8 cellular contexts compared by ENCODE assay signal in the genomic region with DNA sequence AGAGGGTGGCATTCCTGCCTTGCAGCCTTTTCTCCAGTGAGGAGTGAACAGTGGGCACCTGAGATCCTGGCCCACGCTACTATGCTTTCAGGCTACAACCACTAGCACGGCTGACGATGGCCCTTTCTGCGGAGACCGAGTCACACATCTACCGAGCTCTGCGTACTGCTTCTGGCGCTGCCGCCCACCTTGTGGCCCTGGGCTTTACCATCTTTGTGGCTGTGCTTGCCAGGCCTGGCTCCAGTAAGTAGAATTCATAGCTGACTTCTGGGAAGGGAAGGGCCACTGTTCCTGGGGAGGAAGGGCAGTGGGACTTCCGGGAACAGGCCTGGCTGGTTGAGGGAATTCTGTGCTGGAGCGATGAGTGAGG. TPM values are rescaled to one million over a fixed set of nuclear protein-coding genes. Genes with fewer than 3 reads are reported as not detected.
DNase-seq lines count a peak whose midpoint lies in the region; ATAC-seq, FAIRE-seq and TF ChIP-seq lines count a peak whose summit lies in the region.

No MANE protein-coding gene starts in this region.

- no peaks in the 10 kb centered on the region for H3K9me3 Mint-ChIP-seq in memory B cell

- peaks cover 10% of the 10 kb centered on the region; the same call in 1 of the 2 replicates for H4K20me1 ChIP-seq in K562 (replicated peaks; ENCODE audit: control insufficient read depth, insufficient read depth, low read length)

- peak overlapping the region; percentile 86 for H3K4me2 ChIP-seq in K562 (ENCODE audit: insufficient read depth, low read length)

- no peak for TF ChIP-seq EP300 in K562 (IDR thresholded peaks at IDR 0.05; ENCODE audit: low read length)

- no peak for TF ChIP-seq CTCF in cardiac muscle cell (IDR thresholded peaks at IDR 0.05; ENCODE audit: low read depth, low read length)
- no peak for TF ChIP-seq CTCF in K562 (IDR thresholded peaks at IDR 0.05 in 2 of 3, conservative IDR thresholded peaks at IDR 0.05 in 1 of 3; ENCODE audit: insufficient read depth in 2 of 3, low read depth in 1 of 3, low read length in 3 of 3)
- TF ChIP-seq CTCF in upper lobe of right lung (IDR thresholded peaks at IDR 0.05) = no peak
- no peak for TF ChIP-seq CTCF in D721Med (IDR thresholded peaks at IDR 0.05; ENCODE audit: insufficient read depth, missing control alignments)

- no peak for DNase-seq in cardiac muscle cell (ENCODE audit: low read depth in 1 of 2, low spot score in 1 of 2)
- DNase-seq in Right ventricle myocardium inferior (ENCODE audit: missing footprints) = no peak
- no peak for DNase-seq in K562 (ENCODE audit: extremely low read depth in 1 of 4, low spot score in 3 of 4)
- DNase-seq in memory B cell (ENCODE audit: low spot score in 2 of 2) = no peak
- no peak for DNase-seq in upper lobe of right lung
- DNase-seq in epidermal melanocyte (ENCODE audit: insufficient read length, low spot score) = no peak
- no peak for DNase-seq in D721Med (ENCODE audit: insufficient read length, low spot score)
- no peak for DNase-seq in DMS 273 treated with DMSO at 0.1 percent for 48 hours (lab: John Stamatoyannopoulos, UW)

- H3K4me1 Mint-ChIP-seq in memory B cell = peaks cover 26% of the 10 kb centered on the region

- peaks cover 7% of the 10 kb centered on the region for H3K36me3 Mint-ChIP-seq in memory B cell

- H3K4me3 Mint-ChIP-seq in memory B cell = peak overlapping the region; percentile 99

- in situ Hi-C loops in K562 (cut with MboI) = no loop called here

- H3K27me3 ChIP-seq in cardiac muscle cell = no peaks in the 10 kb centered on the region
- no peaks in the 10 kb centered on the region for H3K27me3 ChIP-seq in K562 (ENCODE audit: control insufficient read depth in 2 of 2, insufficient read depth in 2 of 2, low read length in 2 of 2)
- no peaks in the 10 kb centered on the region for H3K27me3 ChIP-seq in upper lobe of right lung

- POLR2A ChIA-PET in K562 (lab: Yijun Ruan, JAX) = interaction anchor here (0.6 to 1.6 kb wide), 5 partner anchors 10 to 251 kb away, joined by 3 to 5 read pairs (median 3); partner anchors contain the start of gene RASSF1

- 0% methylated on average over 3 of the region's 11 CpGs for WGBS in K562 (ENCODE audit: insufficient coverage, low coverage, missing lambda C conversion rate)

- peaks cover 6% of the 10 kb centered on the region for H3K9me1 ChIP-seq in K562 (ENCODE audit: control insufficient read depth, insufficient read depth, low read length)

- H3K27ac ChIP-seq in cardiac muscle cell = no peak overlapping the region
- peak overlapping the region; percentile 77; the same call in 1 of the 3 replicates for H3K27ac ChIP-seq in K562 (ENCODE audit: extremely low read depth, low read depth, low read length)
- peak overlapping the region; percentile 92 for H3K27ac ChIP-seq in upper lobe of right lung

- TF ChIP-seq RAD21 in K562 (CRISPR knock-in tag; conservative IDR thresholded peaks at IDR 0.05 in 1 of 2, IDR thresholded peaks at IDR 0.05 in 1 of 2) = no peak

- FAIRE-seq in K562 (lab: Jason Lieb, UNC) = no peak
- FAIRE-seq in D721Med (lab: Jason Lieb, UNC) = no peak

- peak overlapping the region; percentile 89 for H3K4me3 ChIP-seq in cardiac muscle cell
- peak overlapping the region; percentile 72 for H3K4me3 ChIP-seq in K562
- H3K4me3 ChIP-seq in upper lobe of right lung = peak overlapping the region; percentile 73

- H3K9ac ChIP-seq in K562 (ENCODE audit: insufficient read depth in 1 of 2, low read depth in 2 of 2, low read length in 2 of 2) = peak overlapping the region; percentile 73 to 93

- H3K4me1 ChIP-seq in cardiac muscle cell (ENCODE audit: low read depth) (peaks cover 7% of the 10 kb centered on the region), K562 (replicated peaks in 1 of 2; ENCODE audit: control insufficient read depth in 2 of 2, insufficient read depth in 2 of 2, low read length in 2 of 2) (peaks cover 18 to 43% of the 10 kb centered on the region in 2 experiments; a peak in 4 of 5 replicates), upper lobe of right lung (peaks cover 33% of the 10 kb centered on the region)

- TF ChIP-seq POLR2A in K562 (conservative IDR thresholded peaks at IDR 0.05) = no peak

- H3K27ac Mint-ChIP-seq in memory B cell = no peak overlapping the region

- peaks cover 36% of the 10 kb centered on the region for H3K79me2 ChIP-seq in K562 (ENCODE audit: control insufficient read depth, insufficient read depth, low read length)

- H3K36me3 ChIP-seq in cardiac muscle cell (peaks cover 10% of the 10 kb centered on the region), K562 (ENCODE audit: control insufficient read depth, insufficient read depth, low read length) (peaks cover 55% of the 10 kb centered on the region; the same call in 2 of the 3 replicates), upper lobe of right lung (peaks cover 55% of the 10 kb centered on the region)

- no peak for ATAC-seq in Right ventricle myocardium inferior
- no peak for ATAC-seq in K562
- ATAC-seq in memory B cell (ENCODE audit: low read depth) = no peak
- no peak for ATAC-seq in upper lobe of right lung

- intact Hi-C loops in Right ventricle myocardium inferior (cut with DNase I) = no loop called here
- intact Hi-C loops in K562 (cut with micrococcal nuclease) = no loop called here
- intact Hi-C loops in upper lobe of right lung (cut with DNase I) = no loop called here

- H3K9me3 ChIP-seq in cardiac muscle cell (ENCODE audit: low read depth) = no peaks in the 10 kb centered on the region
- no peaks in the 10 kb centered on the region; the same call in 1 of the 2 replicates for H3K9me3 ChIP-seq in K562 (replicated peaks; ENCODE audit: control insufficient read depth, insufficient read depth, low read depth, low read length)
- no peaks in the 10 kb centered on the region for H3K9me3 ChIP-seq in upper lobe of right lung

- CTCF ChIA-PET in K562 (lab: Yijun Ruan, JAX; ENCODE audit: low intra/inter-chr PET ratio) = interaction anchor here (1.0 kb wide), 1 partner anchor 91 kb away, joined by 3 read pairs; no protein-coding TSS in a partner anchor

- BruUV-seq in K562 (replicated peaks; lab: Mats Ljungman, UMichigan) = no TSS peak

- H3K27me3 Mint-ChIP-seq in memory B cell = no peaks in the 10 kb centered on the region

- peak overlapping the region; percentile 98 for H2AFZ ChIP-seq in K562 (ENCODE audit: low read depth, low read length)

RNA-seq across cellular contexts. Expression of gene CYB561D2, which starts 0.6 kb away (rescaled TPM):
- total RNA-seq in cardiac muscle cell (10.7 and 26.4 TPM in 2 replicates), Right ventricle myocardium inferior (6.3 TPM), K562 (2014; rRNA removed) (13.8 and 18.8 TPM in 2 replicates), K562 (2014; rRNA removed; fragmentation: Illumina TruSeq; extraction: Trizol) (5.1 and 8.9 TPM in 2 replicates), K562 (2015; rRNA removed; fragmentation: Illumina TruSeq; extraction: Trizol) (9.4 and 10.0 TPM in 2 replicates), K562 (2021) (13.6 and 15.1 TPM in 2 replicates), upper lobe of right lung (23.9 TPM)
- polyA plus RNA-seq in cardiac muscle cell (15.7 and 23.8 TPM in 2 replicates), K562 (2011; rRNA removed) (12.3 and 15.3 TPM in 2 replicates), K562 (2014; fragmentation: Illumina TruSeq; extraction: Trizol) (6.4 and 10.0 TPM in 2 replicates), K562 (2014; fragmentation: Nextera tagmentation; extraction: Ambion mirVana) (1 to 10 TPM; 4.2 to 9.1 TPM), K562 (2014; rRNA removed) (13.6 and 16.6 TPM in 2 replicates)
- total RNA-seq in K562 (2011; cell fraction: chromatin; rRNA removed; ENCODE audit: low replicate concordance) = 5.4 and 28.5 TPM in 2 replicates
- 35.3 and 36.0 TPM in 2 replicates for total RNA-seq in K562 (2011; cell fraction: nucleolus; rRNA removed)
- 16.8 and 20.9 TPM in 2 replicates for total RNA-seq in K562 (2011; cell fraction: nucleoplasm; rRNA removed)
- polyA plus RNA-seq in K562 (2011; cell fraction: cytosol; rRNA removed) = 21.5 and 40.7 TPM in 2 replicates
- polyA plus RNA-seq in K562 (2011; cell fraction: nucleus; rRNA removed) = 15.0 and 24.7 TPM in 2 replicates
- 14.0 and 15.3 TPM in 2 replicates for polyA plus RNA-seq in K562 (2012)
- 4.6 and 8.9 TPM in 2 replicates for polyA minus RNA-seq in K562 (2011; rRNA and poly(A)+ RNA removed)
- polyA minus RNA-seq in K562 (2011; cell fraction: cytosol; rRNA and poly(A)+ RNA removed) = 6.6 and 8.0 TPM in 2 replicates
- 7.5 and 8.1 TPM in 2 replicates for polyA minus RNA-seq in K562 (2011; cell fraction: nucleus; rRNA and poly(A)+ RNA removed)

RNA-seq across cellular contexts. Expression of gene NPRL2, which starts 0.7 kb away (rescaled TPM):
- total RNA-seq in cardiac muscle cell (33.2 and 34.6 TPM in 2 replicates), Right ventricle myocardium inferior (16.7 TPM), K562 (2014; rRNA removed) (23.1 and 35.9 TPM in 2 replicates), K562 (2014; rRNA removed; fragmentation: Illumina TruSeq; extraction: Trizol) (14.9 and 17.4 TPM in 2 replicates), K562 (2015; rRNA removed; fragmentation: Illumina TruSeq; extraction: Trizol) (18.1 and 23.1 TPM in 2 replicates), K562 (2021) (17.6 and 25.4 TPM in 2 replicates), upper lobe of right lung (21.6 TPM)
- polyA plus RNA-seq in cardiac muscle cell (51.9 and 64.4 TPM in 2 replicates), K562 (2011; rRNA removed) (40.4 and 47.7 TPM in 2 replicates), K562 (2014; fragmentation: Illumina TruSeq; extraction: Trizol) (23.2 and 24.4 TPM in 2 replicates), K562 (2014; fragmentation: Nextera tagmentation; extraction: Ambion mirVana) (10 to 100 TPM; 27.5 to 40.4 TPM), K562 (2014; rRNA removed) (26.0 and 33.8 TPM in 2 replicates)
- total RNA-seq in K562 (2011; cell fraction: chromatin; rRNA removed; ENCODE audit: low replicate concordance) = 31.9 and 82.5 TPM in 2 replicates
- 54.7 and 55.0 TPM in 2 replicates for total RNA-seq in K562 (2011; cell fraction: nucleolus; rRNA removed)
- total RNA-seq in K562 (2011; cell fraction: nucleoplasm; rRNA removed) = 34.4 and 38.9 TPM in 2 replicates
- 43.2 and 60.1 TPM in 2 replicates for polyA plus RNA-seq in K562 (2011; cell fraction: cytosol; rRNA removed)
- polyA plus RNA-seq in K562 (2011; cell fraction: nucleus; rRNA removed) = 134 and 144 TPM in 2 replicates
- 21.5 and 25.0 TPM in 2 replicates for polyA plus RNA-seq in K562 (2012)
- 26.6 and 39.0 TPM in 2 replicates for polyA minus RNA-seq in K562 (2011; rRNA and poly(A)+ RNA removed)
- polyA minus RNA-seq in K562 (2011; cell fraction: cytosol; rRNA and poly(A)+ RNA removed) = 14.7 and 14.8 TPM in 2 replicates
- polyA minus RNA-seq in K562 (2011; cell fraction: nucleus; rRNA and poly(A)+ RNA removed) = 22.8 and 39.8 TPM in 2 replicates

RNA-seq across cellular contexts. Expression of gene ZMYND10, which starts 5.8 kb away (rescaled TPM):
- total RNA-seq in cardiac muscle cell = 0.56 and 2.8 TPM in 2 replicates
- 1.3 and 1.8 TPM in 2 replicates for polyA plus RNA-seq in cardiac muscle cell
- total RNA-seq in Right ventricle myocardium inferior = not detected
- total RNA-seq in K562 (2011; cell fraction: chromatin; rRNA removed; ENCODE audit: low replicate concordance) = 4.5 and 12.0 TPM in 2 replicates
- total RNA-seq in K562 (2011; cell fraction: nucleolus; rRNA removed) = 9.2 and 9.7 TPM in 2 replicates
- 4.2 and 5.0 TPM in 2 replicates for total RNA-seq in K562 (2011; cell fraction: nucleoplasm; rRNA removed)
- total RNA-seq in K562 (2014; rRNA removed) = 2.7 and 2.8 TPM in 2 replicates
- total RNA-seq in K562 (2014; rRNA removed; fragmentation: Illumina TruSeq; extraction: Trizol) = 0.35 and 0.51 TPM in 2 replicates
- total RNA-seq in K562 (2015; rRNA removed; fragmentation: Illumina TruSeq; extraction: Trizol) = 0.36 and 0.60 TPM in 2 replicates
- 1.1 and 1.3 TPM in 2 replicates for total RNA-seq in K562 (2021)
- 0.93 and 2.8 TPM in 2 replicates for polyA plus RNA-seq in K562 (2011; rRNA removed)
- polyA plus RNA-seq in K562 (2011; cell fraction: cytosol; rRNA removed) = 1.1 and 1.7 TPM in 2 replicates
- polyA plus RNA-seq in K562 (2011; cell fraction: nucleus; rRNA removed) = 9.1 and 11.3 TPM in 2 replicates
- 0.99 and 1.8 TPM in 2 replicates for polyA plus RNA-seq in K562 (2012)
- 0.46 and 0.70 TPM in 2 replicates for polyA plus RNA-seq in K562 (2014; fragmentation: Illumina TruSeq; extraction: Trizol)
- polyA plus RNA-seq in K562 (2014; fragmentation: Nextera tagmentation; extraction: Ambion mirVana) = under 1 TPM; 0.20 to 0.29 TPM
- polyA plus RNA-seq in K562 (2014; rRNA removed) = 0.88 TPM in 2 replicates
- 0.30 and 0.35 TPM in 2 replicates for polyA minus RNA-seq in K562 (2011; rRNA and poly(A)+ RNA removed)
- not detected in 2 replicates for polyA minus RNA-seq in K562 (2011; cell fraction: cytosol; rRNA and poly(A)+ RNA removed)
- polyA minus RNA-seq in K562 (2011; cell fraction: nucleus; rRNA and poly(A)+ RNA removed) = 1.5 and 3.0 TPM in 2 replicates
- 2.8 TPM for total RNA-seq in upper lobe of right lung

RNA-seq across cellular contexts. Expression of gene TMEM115, which starts 8.0 kb away (rescaled TPM):
- total RNA-seq in cardiac muscle cell = 67.0 and 67.9 TPM in 2 replicates
- polyA plus RNA-seq in cardiac muscle cell = 48.2 and 57.9 TPM in 2 replicates
- 26.4 TPM for total RNA-seq in Right ventricle myocardium inferior
- 7.7 and 30.8 TPM in 2 replicates for total RNA-seq in K562 (2011; cell fraction: chromatin; rRNA removed; ENCODE audit: low replicate concordance)
- 50.7 and 57.4 TPM in 2 replicates for total RNA-seq in K562 (2011; cell fraction: nucleolus; rRNA removed)
- total RNA-seq in K562 (2011; cell fraction: nucleoplasm; rRNA removed) = 23.5 and 25.0 TPM in 2 replicates
- 26.9 and 31.3 TPM in 2 replicates for total RNA-seq in K562 (2014; rRNA removed)
- 4.0 and 5.9 TPM in 2 replicates for total RNA-seq in K562 (2014; rRNA removed; fragmentation: Illumina TruSeq; extraction: Trizol)
- 14.1 and 14.4 TPM in 2 replicates for total RNA-seq in K562 (2015; rRNA removed; fragmentation: Illumina TruSeq; extraction: Trizol)
- total RNA-seq in K562 (2021) = 22.5 and 24.8 TPM in 2 replicates
- 8.3 and 13.0 TPM in 2 replicates for polyA plus RNA-seq in K562 (2011; rRNA removed)
- 15.9 and 36.8 TPM in 2 replicates for polyA plus RNA-seq in K562 (2011; cell fraction: cytosol; rRNA removed)
- polyA plus RNA-seq in K562 (2011; cell fraction: nucleus; rRNA removed) = 16.0 and 23.4 TPM in 2 replicates
- 14.7 and 19.4 TPM in 2 replicates for polyA plus RNA-seq in K562 (2012)
- polyA plus RNA-seq in K562 (2014; fragmentation: Illumina TruSeq; extraction: Trizol) = 16.3 and 16.5 TPM in 2 replicates
- 1 to 10 TPM; 1.6 to 2.7 TPM for polyA plus RNA-seq in K562 (2014; fragmentation: Nextera tagmentation; extraction: Ambion mirVana)
- polyA plus RNA-seq in K562 (2014; rRNA removed) = 17.1 and 17.3 TPM in 2 replicates
- 5.6 and 7.9 TPM in 2 replicates for polyA minus RNA-seq in K562 (2011; rRNA and poly(A)+ RNA removed)
- polyA minus RNA-seq in K562 (2011; cell fraction: cytosol; rRNA and poly(A)+ RNA removed) = 11.5 and 13.2 TPM in 2 replicates
- 14.7 and 15.9 TPM in 2 replicates for polyA minus RNA-seq in K562 (2011; cell fraction: nucleus; rRNA and poly(A)+ RNA removed)
- total RNA-seq in upper lobe of right lung = 40.1 TPM

RNA-seq across cellular contexts. Expression of gene RASSF1, which starts 10.7 kb away (rescaled TPM):
- total RNA-seq in cardiac muscle cell (13.0 and 23.1 TPM in 2 replicates), Right ventricle myocardium inferior (14.7 TPM), K562 (2014; rRNA removed) (38.6 and 51.1 TPM in 2 replicates), K562 (2014; rRNA removed; fragmentation: Illumina TruSeq; extraction: Trizol) (14.5 and 15.3 TPM in 2 replicates), K562 (2015; rRNA removed; fragmentation: Illumina TruSeq; extraction: Trizol) (22.1 and 24.6 TPM in 2 replicates), K562 (2021) (32.5 and 32.9 TPM in 2 replicates), upper lobe of right lung (39.1 TPM)
- polyA plus RNA-seq in cardiac muscle cell (23.8 and 33.5 TPM in 2 replicates), K562 (2011; rRNA removed) (57.1 and 75.8 TPM in 2 replicates), K562 (2014; fragmentation: Illumina TruSeq; extraction: Trizol) (22.8 and 27.7 TPM in 2 replicates), K562 (2014; fragmentation: Nextera tagmentation; extraction: Ambion mirVana) (1 to 10 TPM; 3.6 to 7.0 TPM), K562 (2014; rRNA removed) (50.8 and 56.8 TPM in 2 replicates)
- 39.9 and 84.0 TPM in 2 replicates for total RNA-seq in K562 (2011; cell fraction: chromatin; rRNA removed; ENCODE audit: low replicate concordance)
- total RNA-seq in K562 (2011; cell fraction: nucleolus; rRNA removed) = 79.0 and 79.5 TPM in 2 replicates
- total RNA-seq in K562 (2011; cell fraction: nucleoplasm; rRNA removed) = 56.5 and 60.1 TPM in 2 replicates
- 67.7 and 69.8 TPM in 2 replicates for polyA plus RNA-seq in K562 (2011; cell fraction: cytosol; rRNA removed)
- 96.6 and 97.5 TPM in 2 replicates for polyA plus RNA-seq in K562 (2011; cell fraction: nucleus; rRNA removed)
- polyA plus RNA-seq in K562 (2012) = 31.0 and 45.4 TPM in 2 replicates
- 15.3 and 20.9 TPM in 2 replicates for polyA minus RNA-seq in K562 (2011; rRNA and poly(A)+ RNA removed)
- 18.1 and 21.2 TPM in 2 replicates for polyA minus RNA-seq in K562 (2011; cell fraction: cytosol; rRNA and poly(A)+ RNA removed)
- polyA minus RNA-seq in K562 (2011; cell fraction: nucleus; rRNA and poly(A)+ RNA removed) = 22.6 and 30.2 TPM in 2 replicates
